Comparison of ENCODE assay signal across 22 cellular contexts in the genomic region with DNA sequence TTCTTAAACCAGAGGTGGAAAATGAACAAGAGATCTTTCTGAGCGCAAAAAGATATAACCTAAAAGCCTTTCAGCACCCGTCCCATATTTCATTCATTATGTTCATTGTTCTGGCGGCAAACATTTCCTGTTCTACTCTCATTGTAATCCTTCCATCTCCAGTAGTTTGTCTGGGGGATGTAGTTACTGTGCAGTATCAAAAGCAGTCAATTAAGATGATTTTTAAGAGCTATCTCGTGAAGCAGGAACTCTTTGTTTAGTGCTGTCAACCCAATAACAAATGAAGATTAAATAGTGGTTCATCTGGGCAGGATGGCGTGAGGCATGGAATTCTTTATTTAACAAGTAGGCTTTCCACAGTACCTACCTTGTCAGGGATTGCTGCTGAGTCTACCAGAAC.
"Had no signal": no experiment of that assay in that cellular context is flagged by ENCODE, and none has a peak within 500 bp of the region (broad histone marks: within the 10 kb centered on the region; RNA-seq: fewer than 3 reads in every experiment).

No MANE protein-coding gene starts in this region.

- H3K4me3 ChIP-seq: ascending aorta, lung, prostate gland, right atrium auricular region, tibial artery had no signal

- H3K36me3 ChIP-seq: ascending aorta, brain microvascular endothelial cell, prostate gland, right atrium auricular region, tibial artery had no signal

- H3K4me1 ChIP-seq: ascending aorta, foreskin keratinocyte, prostate gland, right atrium auricular region, tibial artery had no signal

- ATAC-seq: activated CD4-positive, CD25-positive, alpha-beta regulatory T cell treated with anti-CD3 and anti-CD28 coated beads, Interleukin-2, amount 50 U/mL, for 24 hours; activated CD8-positive, alpha-beta memory T cell treated with anti-CD3 and anti-CD28 coated beads, Interleukin-2, amount 10 ng/mL, durations not matched to agents 7 days and 5 days; activated naive CD4-positive, alpha-beta T cell treated with anti-CD3 and anti-CD28 coated beads, Interleukin-2, amount 50 U/mL, for 72 hours; foreskin keratinocyte; left lobe of liver; natural killer cell had no signal

- H3K27me3 ChIP-seq: ascending aorta, brain microvascular endothelial cell, foreskin keratinocyte, right atrium auricular region, tibial artery had no signal

- H3K27ac ChIP-seq: ascending aorta, brain microvascular endothelial cell, foreskin keratinocyte, prostate gland, right atrium auricular region, tibial artery, VCaP had no signal

- DNase-seq: activated CD4-positive, alpha-beta memory T cell treated with anti-CD3 and anti-CD28 coated beads, Interleukin-2, amount 10 ng/mL, durations not matched to agents 7 days and 5 days; activated CD4-positive, alpha-beta T cell treated with anti-CD3 and anti-CD28 coated beads, Interleukin-2, amount 10 ng/mL, durations not matched to agents 24 days and 14 days; activated CD8-positive, alpha-beta memory T cell treated with anti-CD3 and anti-CD28 coated beads, Interleukin-2, amount 10 ng/mL, durations not matched to agents 7 days and 5 days; activated gamma-delta T cell treated with Interleukin-2 at 50 U/mL for 16 hours; brain microvascular endothelial cell; caudate nucleus; effector CD4-positive, alpha-beta T cell; foreskin keratinocyte; kidney; midbrain; natural killer cell; stimulated activated CD4-positive, alpha-beta T cell treated with anti-CD3 and anti-CD28 coated beads, Interleukin-12 subunit alpha, Interleukin-12 subunit beta, amount 100 ng/mL, for 4 hours; substantia nigra; tibial artery had no signal

- H3K9me3 ChIP-seq: ascending aorta, prostate gland, right atrium auricular region, tibial artery had no signal
